ENCODE assay signal across 8 cellular contexts in genomic region chr10:110872145-110872983, GRCh38. TPM values are rescaled to one million over a fixed set of nuclear protein-coding genes. Genes with fewer than 3 reads are reported as not detected.
DNase-seq lines count a peak whose midpoint lies in the region; ATAC-seq and TF ChIP-seq lines count a peak whose summit lies in the region.

No MANE protein-coding gene starts in this region.

- H3F3A ChIP-seq in PC-9 (ENCODE audit: insufficient read depth, low read depth): no peaks in the 10 kb centered on the region

- H4K20me1 ChIP-seq in PC-9 (ENCODE audit: insufficient read depth): no peaks in the 10 kb centered on the region

- no peaks in the 10 kb centered on the region for H3K36me3 ChIP-seq in PC-9 (ENCODE audit: low read depth)
- peaks cover 0 to 15% (median 0%) of the 10 kb centered on the region in 3 donors for H3K36me3 ChIP-seq in esophagus squamous epithelium

- peak overlapping the region; percentile 92 for H3K4me2 ChIP-seq in PC-9

- ATAC-seq in GM19463 (IDR thresholded peaks at IDR 0.05; ENCODE audit: unreplicated experiment): peak; percentile 37
- peak; percentile 81 to 82 for ATAC-seq in activated T-cell treated with anti-CD3 and anti-CD28 coated beads, Interleukin-2, amount 50 U/mL, for 4 hours
- peak; percentile 73 to 78 for ATAC-seq in stimulated activated naive B cell treated with anti-CD40 and anti-IgM and Interleukin-4, amounts not matched to agents 10 μg/mL and 1 μg/mL and 100 μg/mL, for 72 hours (replicated peaks)

- no peaks in the 10 kb centered on the region for H3K36me3 Mint-ChIP-seq in activated T-cell treated with anti-CD3 and anti-CD28 coated beads, Interleukin-2, amount 50 U/mL, for 4 hours (ENCODE audit: insufficient read depth)
- peaks cover 0 to 1% of the 10 kb centered on the region in 2 donors for H3K36me3 Mint-ChIP-seq in stimulated activated naive B cell treated with anti-CD40 and anti-IgM and Interleukin-4, amounts not matched to agents 10 μg/mL and 1 μg/mL and 100 μg/mL, for 72 hours

- no peak for TF ChIP-seq POLR2A in esophagus squamous epithelium (IDR thresholded peaks at IDR 0.05)

- no peaks in the 10 kb centered on the region for H3K9me2 ChIP-seq in PC-9 (ENCODE audit: insufficient read depth)

- CTCF ChIA-PET in PC-9 (lab: Charles Lee): interaction anchor here (0.7 kb wide), 2 partner anchors 262 to 1503 kb away, joined by 6 to 10 read pairs; no protein-coding TSS in a partner anchor

- 0% methylated on average over 9 to 14 of the region's 70 CpGs for WGBS in esophagus squamous epithelium, 2 donors

- no peak; the same call in 1 of the 2 replicates for TF ChIP-seq CTCF in PC-9 (conservative IDR thresholded peaks at IDR 0.05)
- peak in 3 of 6 experiments; percentile 3 to 23 (median 15) for TF ChIP-seq CTCF in esophagus squamous epithelium (IDR thresholded peaks at IDR 0.05)

- intact Hi-C loops in PC-9 (cut with micrococcal nuclease; ENCODE audit: unreplicated experiment): loop anchor here (5.0 kb wide), 2 partner anchors 55 to 120 kb away; no protein-coding TSS in a partner anchor
- intact Hi-C loops in esophagus squamous epithelium (cut with DNase I): loop anchor here (10.0 kb wide), 1 partner anchor 68 kb away; no protein-coding TSS in a partner anchor

- H3K4me1 Mint-ChIP-seq in activated T-cell treated with anti-CD3 and anti-CD28 coated beads, Interleukin-2, amount 50 U/mL, for 4 hours (ENCODE audit: low read depth): peaks cover 65% of the 10 kb centered on the region
- H3K4me1 Mint-ChIP-seq in stimulated activated naive B cell treated with anti-CD40 and anti-IgM and Interleukin-4, amounts not matched to agents 10 μg/mL and 1 μg/mL and 100 μg/mL, for 72 hours: peaks cover 31 to 43% of the 10 kb centered on the region in 2 donors

- H3K4me1 ChIP-seq in PC-9 (replicated peaks; ENCODE audit: insufficient read depth) (peaks cover 14% of the 10 kb centered on the region), esophagus squamous epithelium (peaks cover 3 to 70% (median 23%) of the 10 kb centered on the region in 3 donors)

- H3K4me3 ChIP-seq in PC-9 (peak overlapping the region; percentile 80), esophagus squamous epithelium (peak overlapping the region; percentile 75 to 97 (median 90))

- peak; percentile 83 for DNase-seq in CD1c-positive myeloid dendritic cell (ENCODE audit: extremely low spot score)
- DNase-seq in HT-29 (ENCODE audit: low spot score): peak; percentile 19
- peak in 1 of 2 experiments; percentile 30 for DNase-seq in PC-9
- peak; percentile 75 for DNase-seq in activated T-cell treated with anti-CD3 and anti-CD28 coated beads, Interleukin-2, amount 50 U/mL, for 4 hours
- DNase-seq in esophagus squamous epithelium (lab: John Stamatoyannopoulos, UW): no peak
- DNase-seq in myocyte (ENCODE audit: low read depth): peak; percentile 78
- DNase-seq in stimulated activated naive B cell treated with anti-CD40 and anti-IgM and Interleukin-4, amounts not matched to agents 10 μg/mL and 1 μg/mL and 100 μg/mL, for 72 hours: peak; percentile 61

- peak overlapping the region; percentile 19; the same call in 1 of the 2 replicates for H3K27ac ChIP-seq in PC-9
- peak overlapping the region; percentile 98 to 100 (median 100) for H3K27ac ChIP-seq in esophagus squamous epithelium

- no peaks in the 10 kb centered on the region for H3K27me3 Mint-ChIP-seq in activated T-cell treated with anti-CD3 and anti-CD28 coated beads, Interleukin-2, amount 50 U/mL, for 4 hours (ENCODE audit: low read depth)
- H3K27me3 Mint-ChIP-seq in stimulated activated naive B cell treated with anti-CD40 and anti-IgM and Interleukin-4, amounts not matched to agents 10 μg/mL and 1 μg/mL and 100 μg/mL, for 72 hours: no peaks in the 10 kb centered on the region

- H2AFZ ChIP-seq in PC-9: peak overlapping the region; percentile 89

- H3K27me3 ChIP-seq in PC-9 (ENCODE audit: insufficient read depth, low read depth): no peaks in the 10 kb centered on the region
- no peaks in the 10 kb centered on the region for H3K27me3 ChIP-seq in esophagus squamous epithelium

- peak overlapping the region; percentile 97 for H3K27ac Mint-ChIP-seq in stimulated activated naive B cell treated with anti-CD40 and anti-IgM and Interleukin-4, amounts not matched to agents 10 μg/mL and 1 μg/mL and 100 μg/mL, for 72 hours

- peaks cover 21% of the 10 kb centered on the region for H3K79me2 ChIP-seq in PC-9 (ENCODE audit: low read depth)

- H3K4me3 Mint-ChIP-seq in activated T-cell treated with anti-CD3 and anti-CD28 coated beads, Interleukin-2, amount 50 U/mL, for 4 hours: peak overlapping the region; percentile 98
- peak overlapping the region; percentile 86 to 87 for H3K4me3 Mint-ChIP-seq in stimulated activated naive B cell treated with anti-CD40 and anti-IgM and Interleukin-4, amounts not matched to agents 10 μg/mL and 1 μg/mL and 100 μg/mL, for 72 hours

- no TSS peak for BruUV-seq in PC-9 (replicated peaks; lab: Mats Ljungman, UMichigan)

- POLR2A ChIA-PET in PC-9 (lab: Charles Lee; ENCODE audit: unreplicated experiment): interaction anchor here (0.6 to 0.7 kb wide), 2 partner anchors 338 to 371 kb away, joined by 3 to 8 read pairs; no protein-coding TSS in a partner anchor

- H3K9me3 ChIP-seq in PC-9 (ENCODE audit: insufficient read depth, low read depth) (no peaks in the 10 kb centered on the region), esophagus squamous epithelium (no peaks in the 10 kb centered on the region)

- H3K9me3 Mint-ChIP-seq in activated T-cell treated with anti-CD3 and anti-CD28 coated beads, Interleukin-2, amount 50 U/mL, for 4 hours: no peaks in the 10 kb centered on the region
- H3K9me3 Mint-ChIP-seq in stimulated activated naive B cell treated with anti-CD40 and anti-IgM and Interleukin-4, amounts not matched to agents 10 μg/mL and 1 μg/mL and 100 μg/mL, for 72 hours: no peaks in the 10 kb centered on the region

RNA-seq across cellular contexts. Expression of gene PDCD4, which starts 0.6 kb away (rescaled TPM):
- total RNA-seq in HT-29 (2014; rRNA removed; shearing (Covaris generic)): 12.5 and 18.5 TPM in 2 replicates
- total RNA-seq in PC-9 (2021) (92.4 and 96.4 TPM in 2 replicates), esophagus squamous epithelium (100 to 1,000 TPM in 3 of 4 donors, 10 to 100 TPM in 1; 68.3 to 299 (median 171) TPM), myocyte (36.2 and 37.0 TPM in 2 replicates)
- 10 to 100 TPM; 36.5 to 55.1 (median 41.3) TPM for total RNA-seq in activated T-cell treated with anti-CD3 and anti-CD28 coated beads, Interleukin-2, amount 50 U/mL, for 4 hours
- polyA plus RNA-seq in myocyte (2012): 112 TPM

RNA-seq across cellular contexts. Expression of gene BBIP1, which starts 46.6 kb away (rescaled TPM):
- 9.2 and 12.7 TPM in 2 replicates for total RNA-seq in HT-29 (2014; rRNA removed; shearing (Covaris generic))
- total RNA-seq in PC-9 (2021) (8.5 and 14.9 TPM in 2 replicates), esophagus squamous epithelium (10 to 100 TPM in 3 of 4 donors, 1 to 10 TPM in 1; 7.8 to 16.8 (median 12.4) TPM), myocyte (18.4 and 22.3 TPM in 2 replicates)
- total RNA-seq in activated T-cell treated with anti-CD3 and anti-CD28 coated beads, Interleukin-2, amount 50 U/mL, for 4 hours: 10 to 100 TPM; 23.7 to 25.6 (median 24.7) TPM
- 25.7 TPM for polyA plus RNA-seq in myocyte (2012)

RNA-seq across cellular contexts. Expression of gene SHOC2, which starts 47.0 kb away (rescaled TPM):
- 6.4 and 7.0 TPM in 2 replicates for total RNA-seq in HT-29 (2014; rRNA removed; shearing (Covaris generic))
- 14.2 and 20.2 TPM in 2 replicates for total RNA-seq in PC-9 (2021)
- total RNA-seq in activated T-cell treated with anti-CD3 and anti-CD28 coated beads, Interleukin-2, amount 50 U/mL, for 4 hours: 10 to 100 TPM; 33.0 to 43.3 (median 41.8) TPM
- total RNA-seq in esophagus squamous epithelium: 10 to 100 TPM; 24.8 to 59.5 (median 43.0) TPM
- total RNA-seq in myocyte: 32.4 and 32.6 TPM in 2 replicates
- 18.9 TPM for polyA plus RNA-seq in myocyte (2012)
